In the genomic region with DNA sequence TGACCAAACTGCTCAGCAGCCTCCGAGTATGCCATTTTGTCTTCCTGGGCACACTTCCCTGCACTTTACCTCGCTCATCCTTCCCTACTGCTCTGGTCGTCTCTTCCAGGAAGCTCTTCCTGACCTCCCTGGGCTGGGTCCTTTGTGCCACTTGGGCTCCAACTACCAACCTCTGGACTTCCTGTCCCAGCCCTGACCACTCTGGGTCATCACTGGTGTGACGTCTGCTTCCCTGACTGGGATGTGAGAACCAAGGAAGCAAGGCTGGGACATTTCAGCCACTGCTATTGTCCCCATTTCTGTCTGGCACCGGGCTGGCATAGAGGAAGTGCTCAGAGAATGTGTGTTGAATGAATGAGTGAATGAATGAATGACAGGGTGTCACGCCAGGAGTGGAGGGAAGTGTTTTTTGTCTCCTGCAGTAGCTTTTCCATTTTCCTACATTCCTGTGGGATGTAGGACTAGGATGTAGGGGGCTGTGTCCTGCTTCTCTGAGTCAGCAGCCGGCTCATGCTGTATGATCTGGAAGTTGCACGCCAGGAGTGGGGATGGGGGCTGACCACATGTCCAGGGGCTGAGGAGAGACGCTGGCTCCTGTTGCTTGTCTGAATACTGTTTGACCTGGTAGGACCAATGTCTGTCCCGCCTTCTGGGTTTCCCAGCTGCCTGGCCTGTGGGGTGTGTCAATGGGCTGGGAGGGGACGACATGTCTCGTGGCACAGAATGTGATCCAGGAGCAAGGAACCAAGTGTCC, we compare ENCODE assay signal across 24 cellular contexts. TPM values are rescaled to one million over a fixed set of nuclear protein-coding genes. Genes with fewer than 3 reads are reported as not detected.
DNase-seq lines count a peak whose midpoint lies in the region; ATAC-seq and TF ChIP-seq lines count a peak whose summit lies in the region.
"Had no signal": no experiment of that assay in that cellular context is flagged by ENCODE, and none has a peak within 500 bp of the region (broad histone marks: within the 10 kb centered on the region; RNA-seq: fewer than 3 reads in every experiment).

No MANE protein-coding gene starts in this region.

- H3K36me3 ChIP-seq in WERI-Rb-1, result peaks cover 22% of the 10 kb centered on the region
- no peaks in the 10 kb centered on the region for H3K36me3 ChIP-seq in gastrocnemius medialis
- no peaks in the 10 kb centered on the region for H3K36me3 ChIP-seq in mesendoderm (ENCODE audit: control insufficient read depth, insufficient read depth, low read length)

- H2BK12ac ChIP-seq in H9 (ENCODE audit: insufficient read length, low read depth, low read length), result no peak overlapping the region

- in situ Hi-C loops in gastrocnemius medialis (cut with MboI; ENCODE audit: low sequenced_read_pairs in 4 of 4), result no loop called here

- H2BK15ac ChIP-seq in H9 (ENCODE audit: low read depth, low read length) (no peak overlapping the region), mesendoderm (replicated peaks; ENCODE audit: low read depth) (no peak overlapping the region)

- no peak overlapping the region for H3K4ac ChIP-seq in H9 (ENCODE audit: low read depth, low read length)
- no peak overlapping the region for H3K4ac ChIP-seq in mesendoderm (ENCODE audit: low read depth, low read length)

- intact Hi-C loops in gastrocnemius medialis (cut with DNase I; ENCODE audit: low total_unique reads), result no loop called here

- no peak overlapping the region for H3T11ph ChIP-seq in H9 (ENCODE audit: low read length)

- H3K79me2 ChIP-seq in H9 (ENCODE audit: insufficient read depth, low read length) (no peaks in the 10 kb centered on the region), mesendoderm (ENCODE audit: control insufficient read depth, insufficient read depth, low read length) (no peaks in the 10 kb centered on the region)

- H3K14ac ChIP-seq in H9 (ENCODE audit: insufficient read depth, low read length), result no peak overlapping the region

- H3K4me1 Mint-ChIP-seq in H9, result peaks cover 11 to 27% of the 10 kb centered on the region in 2 experiments
- H3K4me1 Mint-ChIP-seq in glutamatergic neuron (ENCODE audit: low read depth, unreplicated experiment), result peaks cover 53% of the 10 kb centered on the region
- H3K4me1 Mint-ChIP-seq: activated B cell treated with CpG ODN at 0.5 μM for 24 hours, nephron had no signal

- H2BK5ac ChIP-seq in H9 (ENCODE audit: insufficient read length, low read length) (no peak overlapping the region), mesendoderm (ENCODE audit: low read length) (no peak overlapping the region)

- H3K23me2 ChIP-seq in H9 (ENCODE audit: insufficient read length, low read depth, low read length, poor library complexity, severe bottlenecking), result peaks cover 2% of the 10 kb centered on the region

- H3K4me2 ChIP-seq in H9 (ENCODE audit: insufficient read depth, insufficient read length, low read length) (no peak overlapping the region), mesendoderm (ENCODE audit: low read length) (no peak overlapping the region)

- H3K27ac Mint-ChIP-seq in H9 (no peak overlapping the region), glutamatergic neuron (ENCODE audit: unreplicated experiment) (peak overlapping the region; percentile 98)
- H3K27ac Mint-ChIP-seq: activated B cell treated with CpG ODN at 0.5 μM for 24 hours; activated CD4-positive, alpha-beta memory T cell treated with anti-CD3 and anti-CD28 coated beads, Interleukin-2, amount 10 ng/mL, durations not matched to agents 7 days and 5 days; CD8-positive, alpha-beta T cell; nephron had no signal

- H3K4me3 ChIP-seq in WERI-Rb-1 (ENCODE audit: low read depth, low read length) (peak overlapping the region; percentile 14; the same call in 1 of the 2 replicates), gastrocnemius medialis (no peak overlapping the region), mesendoderm (ENCODE audit: low read length) (no peak overlapping the region)
- H3K4me3 ChIP-seq: psoas muscle had no signal

- H4K91ac ChIP-seq in H9 (ENCODE audit: insufficient read length, low read depth, low read length), result no peak overlapping the region

- peaks cover 3% of the 10 kb centered on the region for H4K20me1 ChIP-seq in H9 (ENCODE audit: control insufficient read depth, insufficient read depth, insufficient read length)

- H2BK20ac ChIP-seq in H9 (ENCODE audit: low read depth, low read length, poor library complexity, severe bottlenecking), result no peak overlapping the region

- no peak overlapping the region for H3K56ac ChIP-seq in H9 (ENCODE audit: insufficient read length, low read depth, low read length)
- no peak overlapping the region for H3K56ac ChIP-seq in mesendoderm (ENCODE audit: low read length)

- no peak overlapping the region for H2AFZ ChIP-seq in H9 (ENCODE audit: low read length)

- H3K18ac ChIP-seq in H9 (ENCODE audit: insufficient read length, low read depth, low read length), result no peak overlapping the region
- no peak overlapping the region for H3K18ac ChIP-seq in mesendoderm (ENCODE audit: low read length)

- H3K79me1 ChIP-seq in H9 (ENCODE audit: insufficient read depth, low read depth, low read length, poor library complexity, severe bottlenecking) (no peaks in the 10 kb centered on the region), mesendoderm (ENCODE audit: low read length) (no peaks in the 10 kb centered on the region)

- H3K9ac ChIP-seq in H9 (ENCODE audit: extremely low read depth, insufficient read length, low read length) (no peak overlapping the region), mesendoderm (ENCODE audit: low read length) (no peak overlapping the region)

- DNase-seq in H9 (no peak), WERI-Rb-1 (peak; percentile 66), glutamatergic neuron (no peak), gastrocnemius medialis (no peak), mesendoderm (no peak)
- no peak for DNase-seq in stimulated activated CD4-positive, alpha-beta T cell treated with anti-CD3 and anti-CD28 coated beads, Interleukin-12 subunit alpha, Interleukin-12 subunit beta, amount 100 ng/mL, for 4 hours
- DNase-seq: activated B cell treated with CpG ODN at 0.5 μM for 24 hours; activated CD4-positive, alpha-beta memory T cell treated with anti-CD3 and anti-CD28 coated beads, Interleukin-2, amount 10 ng/mL, durations not matched to agents 7 days and 5 days; activated naive CD4-positive, alpha-beta T cell treated with Interleukin-2 at 50 U/mL for 16 hours; activated T-cell treated with anti-CD3 and anti-CD28 coated beads, Interleukin-2, amount 50 U/mL, for 1 hour; aorta; CD8-positive, alpha-beta T cell; DMS79 treated with DMSO at 0.1 percent for 48 hours; hippocampal formation; midbrain; NCI-H1092; NCI-H526; psoas muscle had no signal

- no CpG with 5 or more reads among the region's 12 CpGs for WGBS in H9 (ENCODE audit: extremely low coverage, insufficient read length, low lambda C conversion rate)
- no CpG with 5 or more reads among the region's 12 CpGs for whole genome bisulfite sequencing in mesendoderm (ENCODE audit: extremely low coverage, insufficient coverage, low lambda C conversion rate)

- TF ChIP-seq CTCF in H9 (conservative IDR thresholded peaks at IDR 0.05) (no peak), WERI-Rb-1 (IDR thresholded peaks at IDR 0.05; ENCODE audit: low read depth, low read length) (no peak), glutamatergic neuron (IDR thresholded peaks at IDR 0.05; ENCODE audit: partially characterized antibody, unreplicated experiment) (no peak), gastrocnemius medialis (IDR thresholded peaks at IDR 0.05 in 4 of 5, conservative IDR thresholded peaks at IDR 0.05 in 1 of 5) (no peak)

- H2AK5ac ChIP-seq in H9 (ENCODE audit: insufficient read length, low read length), result no peak overlapping the region
- no peak overlapping the region for H2AK5ac ChIP-seq in mesendoderm (ENCODE audit: low read length)

- H3K4me1 ChIP-seq in H9 (ENCODE audit: insufficient read depth, low read length) (no peaks in the 10 kb centered on the region), gastrocnemius medialis (no peaks in the 10 kb centered on the region), mesendoderm (ENCODE audit: control insufficient read depth, low read depth, low read length) (no peaks in the 10 kb centered on the region)
- H3K4me1 ChIP-seq: psoas muscle had no signal

- H3K23ac ChIP-seq in H9 (ENCODE audit: insufficient read length, low read depth, low read length) (no peak overlapping the region), mesendoderm (ENCODE audit: low read length) (no peak overlapping the region)

- no peak overlapping the region for H4K5ac ChIP-seq in H9 (ENCODE audit: insufficient read length, low read depth, low read length)
- no peak overlapping the region for H4K5ac ChIP-seq in mesendoderm (ENCODE audit: low read length)

- no peak overlapping the region for H2BK120ac ChIP-seq in H9 (ENCODE audit: low read depth, low read length, poor library complexity, severe bottlenecking)
- no peak overlapping the region for H2BK120ac ChIP-seq in mesendoderm (ENCODE audit: low read depth, low read length)

- H4K8ac ChIP-seq in H9 (replicated peaks; ENCODE audit: insufficient read length, low read depth, low read length) (peak overlapping the region; percentile 6), mesendoderm (ENCODE audit: low read depth, low read length) (no peak overlapping the region)

- no peaks in the 10 kb centered on the region for H3K9me3 ChIP-seq in H9 (ENCODE audit: control insufficient read depth, low read depth, low read length)
- no peaks in the 10 kb centered on the region for H3K9me3 ChIP-seq in WERI-Rb-1 (ENCODE audit: severe bottlenecking)
- no peaks in the 10 kb centered on the region for H3K9me3 ChIP-seq in gastrocnemius medialis
- H3K9me3 ChIP-seq: psoas muscle had no signal

- peaks cover 6 to 30% (median 7%) of the 10 kb centered on the region in 3 experiments; a peak in 6 of 7 replicates for H3K36me3 Mint-ChIP-seq in H9 (ENCODE audit: insufficient read depth in 1 of 3, low read depth in 3 of 3)
- peaks cover 22% of the 10 kb centered on the region for H3K36me3 Mint-ChIP-seq in glutamatergic neuron (ENCODE audit: unreplicated experiment)
- H3K36me3 Mint-ChIP-seq: CD8-positive, alpha-beta T cell had no signal

- H3K27me3 Mint-ChIP-seq in H9 (ENCODE audit: low read depth), result peaks cover 57% of the 10 kb centered on the region
- H3K27me3 Mint-ChIP-seq in glutamatergic neuron (ENCODE audit: unreplicated experiment), result peaks cover 37% of the 10 kb centered on the region

- H3K4me3 Mint-ChIP-seq in H9, result no peak overlapping the region
- H3K4me3 Mint-ChIP-seq in glutamatergic neuron (ENCODE audit: unreplicated experiment), result peak overlapping the region; percentile 23
- H3K4me3 Mint-ChIP-seq: activated B cell treated with CpG ODN at 0.5 μM for 24 hours; activated CD4-positive, alpha-beta memory T cell treated with anti-CD3 and anti-CD28 coated beads, Interleukin-2, amount 10 ng/mL, durations not matched to agents 7 days and 5 days; CD8-positive, alpha-beta T cell; nephron had no signal

- ATAC-seq in gastrocnemius medialis, result no peak
- no peak for ATAC-seq in GM21423 (IDR thresholded peaks at IDR 0.05; ENCODE audit: unreplicated experiment)
- ATAC-seq: CD8-positive, alpha-beta T cell; psoas muscle had no signal

- no peak for TF ChIP-seq POLR2A in gastrocnemius medialis (IDR thresholded peaks at IDR 0.05)

- H3K27me3 ChIP-seq in H9 (ENCODE audit: insufficient read depth, low read length) (no peaks in the 10 kb centered on the region), WERI-Rb-1 (ENCODE audit: insufficient read depth, low read depth, severe bottlenecking) (no peaks in the 10 kb centered on the region), gastrocnemius medialis (peaks cover 6 to 16% (median 8%) of the 10 kb centered on the region in 3 donors), mesendoderm (ENCODE audit: insufficient read depth, low read length, poor library complexity) (no peaks in the 10 kb centered on the region)

- H3K9me3 Mint-ChIP-seq in H9 (no peaks in the 10 kb centered on the region), glutamatergic neuron (ENCODE audit: unreplicated experiment) (peaks cover 19% of the 10 kb centered on the region)
- H3K9me3 Mint-ChIP-seq: activated B cell treated with CpG ODN at 0.5 μM for 24 hours; activated CD4-positive, alpha-beta memory T cell treated with anti-CD3 and anti-CD28 coated beads, Interleukin-2, amount 10 ng/mL, durations not matched to agents 7 days and 5 days; CD8-positive, alpha-beta T cell; nephron had no signal

- H3K27ac ChIP-seq in H9 (ENCODE audit: insufficient read length, low read depth, low read length) (no peak overlapping the region), WERI-Rb-1 (peak overlapping the region; percentile 81), gastrocnemius medialis (peak overlapping the region; percentile 37 to 55 (median 49)), mesendoderm (ENCODE audit: low read depth, low read length) (no peak overlapping the region)
- H3K27ac ChIP-seq: psoas muscle had no signal

RNA-seq across cellular contexts. Expression of gene NOVA2, which starts 14.7 kb away (rescaled TPM):
- 8.8 and 8.9 TPM in 2 replicates for total RNA-seq in H9 (2021)
- 163 TPM for total RNA-seq in glutamatergic neuron (ENCODE audit: unreplicated experiment)
- 1 to 10 TPM in 1 of 4 donors, under 1 TPM in 3; 0.44 to 1.1 (median 0.49) TPM for total RNA-seq in gastrocnemius medialis
- polyA plus RNA-seq in mesendoderm (2013, experiment 1 of 2), result 0.93 TPM
- polyA plus RNA-seq in mesendoderm (2013, experiment 2 of 2), result 0.98 TPM
- total RNA-seq: activated B cell treated with CpG ODN at 0.5 μM for 24 hours; CD8-positive, alpha-beta T cell had no signal
- polyA plus RNA-seq: keratinocyte had no signal

RNA-seq across cellular contexts. Expression of gene CCDC61, which starts 36.3 kb away (rescaled TPM):
- 15.9 and 16.9 TPM in 2 replicates for total RNA-seq in H9 (2021)
- total RNA-seq in glutamatergic neuron (ENCODE audit: unreplicated experiment), result 33.5 TPM
- 1 to 10 TPM; 2.3 to 4.9 (median 3.4) TPM for total RNA-seq in gastrocnemius medialis
- polyA plus RNA-seq in mesendoderm (2013, experiment 1 of 2), result 4.3 TPM
- polyA plus RNA-seq in mesendoderm (2013, experiment 2 of 2), result 4.6 TPM

RNA-seq across cellular contexts. Expression of gene NANOS2, which starts 44.4 kb away (rescaled TPM):
- total RNA-seq in H9 (2021) (not detected in 2 replicates), glutamatergic neuron (ENCODE audit: unreplicated experiment) (not detected), gastrocnemius medialis (not detected)
- not detected for polyA plus RNA-seq in mesendoderm (2013, experiment 1 of 2)
- polyA plus RNA-seq in mesendoderm (2013, experiment 2 of 2), result not detected
- total RNA-seq: activated B cell treated with CpG ODN at 0.5 μM for 24 hours; activated CD4-positive, alpha-beta memory T cell treated with anti-CD3 and anti-CD28 coated beads, Interleukin-2, amount 10 ng/mL, durations not matched to agents 7 days and 5 days; aorta; CD8-positive, alpha-beta T cell; chondrocyte; psoas muscle; subcutaneous adipose tissue; T-helper 2 cell treated with Interferon-gamma antibody and Interleukin-4, amounts not matched to agents 100 ng/mL and 5 ng/mL, for 36 hours had no signal
- polyA plus RNA-seq: aorta, keratinocyte, psoas muscle had no signal

RNA-seq across cellular contexts. Expression of gene MYPOP, which starts 56.5 kb away (rescaled TPM):
- total RNA-seq in H9 (2021) (9.0 and 9.5 TPM in 2 replicates), glutamatergic neuron (ENCODE audit: unreplicated experiment) (7.1 TPM), gastrocnemius medialis (10 to 100 TPM in 1 of 4 donors, 1 to 10 TPM in 3; 5.9 to 12.4 (median 6.3) TPM)
- polyA plus RNA-seq in mesendoderm (2013, experiment 1 of 2), result 8.9 TPM
- polyA plus RNA-seq in mesendoderm (2013, experiment 2 of 2), result 8.8 TPM

Comparison
In these comparisons a context has a peak if more than half of its experiments do, and no peak if none do; other contexts are left out.
1. H3K27ac ChIP-seq: peak in WERI-Rb-1 (single experiment) and gastrocnemius medialis (4 of 4); none in H9 (single experiment) and mesendoderm (single experiment).
2. RNA of gene NOVA2, which starts 14.7 kb away (total RNA-seq): 163 TPM in glutamatergic neuron (single experiment); 8.8 to 8.9 TPM in H9 and 0.44 to 1.1 TPM in gastrocnemius medialis; every median in the first group is over 10 times any median in the second.